10 cellular contexts compared by ENCODE assay signal in genomic region chr16:11794991-11795886, GRCh38.
A peak's percentile ranks its signal among the peaks of the same experiment; 100 is the strongest.
DNase-seq lines count a peak whose midpoint lies in the region; ATAC-seq and TF ChIP-seq lines count a peak whose summit lies in the region.
"Had no signal": no experiment of that assay in that cellular context is flagged by ENCODE, and none has a peak within 500 bp of the region (broad histone marks: within the 10 kb centered on the region; RNA-seq: fewer than 3 reads in every experiment).

No MANE protein-coding gene starts in this region.

- DNase-seq in T-helper 1 cell (no peak), foreskin melanocyte (peak; percentile 75), NCI-H526 (lab: John Stamatoyannopoulos, UW) (no peak)
- DNase-seq in activated CD8-positive, alpha-beta memory T cell treated with anti-CD3 and anti-CD28 coated beads, Interleukin-2, amount 50 U/mL, for 48 hours: no peak
- DNase-seq: amniotic stem cell, COR-L47 had no signal

- peak overlapping the region; percentile 94 for H3K27ac Mint-ChIP-seq in T-helper 1 cell treated with Interleukin-12 subunit alpha and Interleukin-12 subunit beta and Interleukin-4 antibody, amounts not matched to agents 30 μg/mL and 1 μg/mL, for 36 hours
- peak overlapping the region; percentile 87 for H3K27ac Mint-ChIP-seq in stimulated activated memory B cell treated with anti-CD40 and anti-IgM and Interleukin-4, amounts not matched to agents 10 μg/mL and 1 μg/mL and 100 μg/mL, for 72 hours

- peak overlapping the region; percentile 88 for H3K4me3 Mint-ChIP-seq in T-helper 1 cell treated with Interleukin-12 subunit alpha and Interleukin-12 subunit beta and Interleukin-4 antibody, amounts not matched to agents 30 μg/mL and 1 μg/mL, for 36 hours
- peak overlapping the region; percentile 87 for H3K4me3 Mint-ChIP-seq in stimulated activated memory B cell treated with anti-CD40 and anti-IgM and Interleukin-4, amounts not matched to agents 10 μg/mL and 1 μg/mL and 100 μg/mL, for 72 hours

- H3K4me3 ChIP-seq in WI38 (ENCODE audit: low read depth, low read length): peak overlapping the region; percentile 95

- no peak for TF ChIP-seq CTCF in WI38 (IDR thresholded peaks at IDR 0.05; ENCODE audit: low read depth, low read length)

- no peak for ATAC-seq in stimulated activated memory B cell treated with anti-CD40 and anti-IgM and Interleukin-4, amounts not matched to agents 10 μg/mL and 1 μg/mL and 100 μg/mL, for 72 hours
- ATAC-seq in HG02623 (IDR thresholded peaks at IDR 0.05; ENCODE audit: unreplicated experiment): no peak

- H3K4me1 Mint-ChIP-seq in T-helper 1 cell treated with Interleukin-12 subunit alpha and Interleukin-12 subunit beta and Interleukin-4 antibody, amounts not matched to agents 30 μg/mL and 1 μg/mL, for 36 hours (ENCODE audit: low read depth): peaks cover 71% of the 10 kb centered on the region
- peaks cover 82% of the 10 kb centered on the region for H3K4me1 Mint-ChIP-seq in stimulated activated memory B cell treated with anti-CD40 and anti-IgM and Interleukin-4, amounts not matched to agents 10 μg/mL and 1 μg/mL and 100 μg/mL, for 72 hours

- H3K36me3 Mint-ChIP-seq in T-helper 1 cell treated with Interleukin-12 subunit alpha and Interleukin-12 subunit beta and Interleukin-4 antibody, amounts not matched to agents 30 μg/mL and 1 μg/mL, for 36 hours (ENCODE audit: low read depth): peaks cover 33% of the 10 kb centered on the region
- peaks cover 26% of the 10 kb centered on the region for H3K36me3 Mint-ChIP-seq in stimulated activated memory B cell treated with anti-CD40 and anti-IgM and Interleukin-4, amounts not matched to agents 10 μg/mL and 1 μg/mL and 100 μg/mL, for 72 hours

- no peaks in the 10 kb centered on the region for H3K27me3 Mint-ChIP-seq in T-helper 1 cell treated with Interleukin-12 subunit alpha and Interleukin-12 subunit beta and Interleukin-4 antibody, amounts not matched to agents 30 μg/mL and 1 μg/mL, for 36 hours (ENCODE audit: low read depth)
- no peaks in the 10 kb centered on the region for H3K27me3 Mint-ChIP-seq in stimulated activated memory B cell treated with anti-CD40 and anti-IgM and Interleukin-4, amounts not matched to agents 10 μg/mL and 1 μg/mL and 100 μg/mL, for 72 hours

- H3K9me3 Mint-ChIP-seq in T-helper 1 cell treated with Interleukin-12 subunit alpha and Interleukin-12 subunit beta and Interleukin-4 antibody, amounts not matched to agents 30 μg/mL and 1 μg/mL, for 36 hours: no peaks in the 10 kb centered on the region
- H3K9me3 Mint-ChIP-seq in stimulated activated memory B cell treated with anti-CD40 and anti-IgM and Interleukin-4, amounts not matched to agents 10 μg/mL and 1 μg/mL and 100 μg/mL, for 72 hours: no peaks in the 10 kb centered on the region
